In genomic region chr3:81684739-81685395, GRCh38 we compare ENCODE assay signal across 1 cellular context.
A peak's percentile ranks its signal among the peaks of the same experiment; 100 is the strongest.
TF ChIP-seq lines count a peak whose summit lies in the region.

No MANE protein-coding gene starts in this region.

TF ChIP-seq in K562, 482 proteins besides CTCF, POLR2A, EP300 and RAD21 (continued from another document):
- TF ChIP-seq RERE (CRISPR knock-in tag; IDR thresholded peaks at IDR 0.05; ENCODE audit: borderline replicate concordance) (no peak), ZBTB49 (CRISPR knock-in tag; IDR thresholded peaks at IDR 0.05; ENCODE audit: borderline replicate concordance) (no peak), TEAD4 (IDR thresholded peaks at IDR 0.05; ENCODE audit: low read length) (no peak), TEAD4 (CRISPR knock-in tag; IDR thresholded peaks at IDR 0.05; ENCODE audit: borderline replicate concordance) (no peak), CEBPB (tag; IDR thresholded peaks at IDR 0.05) (0 out of 2 replicates have a peak, but pooled peaks have one; percentile 47), SIRT6 (IDR thresholded peaks at IDR 0.05; ENCODE audit: low read depth, low read length) (no peak), ZNF740 (CRISPR knock-in tag; IDR thresholded peaks at IDR 0.05) (no peak), ZNF740 (tag; IDR thresholded peaks at IDR 0.05) (no peak), SP1 (CRISPR knock-in tag; IDR thresholded peaks at IDR 0.05) (no peak), ZNF445 (CRISPR knock-in tag; IDR thresholded peaks at IDR 0.05; ENCODE audit: low read depth) (no peak), MAFF (IDR thresholded peaks at IDR 0.05; ENCODE audit: low read length) (peak; percentile 39; the same call in 1 of the 2 replicates), FIP1L1 (IDR thresholded peaks at IDR 0.05; ENCODE audit: low read depth, low read length, poor library complexity, severe bottlenecking) (no peak), EWSR1 (IDR thresholded peaks at IDR 0.05; ENCODE audit: borderline replicate concordance, low read depth, partially characterized antibody) (no peak), ZSCAN29 (IDR thresholded peaks at IDR 0.05) (no peak), ZZZ3 (IDR thresholded peaks at IDR 0.05) (no peak), MEIS2 (IDR thresholded peaks at IDR 0.05; ENCODE audit: partially characterized antibody) (peak; percentile 45), DEAF1 (CRISPR knock-in tag; IDR thresholded peaks at IDR 0.05) (no peak), ZBED1 (IDR thresholded peaks at IDR 0.05) (no peak), NFXL1 (CRISPR knock-in tag; IDR thresholded peaks at IDR 0.05) (no peak)
TF ChIP-seq in K562: peak in this region for 26.
